34 cellular contexts compared by ENCODE assay signal in the genomic region with DNA sequence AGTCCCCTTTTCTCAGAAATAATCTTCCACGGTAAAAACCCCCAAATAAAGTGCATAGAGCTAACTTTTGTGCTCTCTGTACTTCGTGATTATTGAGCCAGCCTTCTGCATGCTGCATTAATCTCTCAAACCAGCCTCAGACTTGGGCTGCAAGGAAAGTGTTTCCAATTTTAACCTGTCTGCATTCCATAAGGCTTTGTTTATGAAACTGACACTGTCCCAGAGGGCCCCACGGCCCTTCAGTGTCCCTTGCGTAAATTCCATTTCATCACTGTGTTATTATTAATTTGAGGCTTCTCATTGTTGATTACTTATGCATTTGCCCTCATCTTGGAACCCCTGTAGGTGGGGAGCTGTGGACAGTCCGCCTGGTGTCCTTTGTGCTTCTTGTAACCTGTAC. TPM values are rescaled to one million over a fixed set of nuclear protein-coding genes. Genes with fewer than 3 reads are reported as not detected.
"Had no signal": no experiment of that assay in that cellular context is flagged by ENCODE, and none has a peak within 500 bp of the region (broad histone marks: within the 10 kb centered on the region; RNA-seq: fewer than 3 reads in every experiment).

No MANE protein-coding gene starts in this region.

- H3K36me3 ChIP-seq: SJSA1, stomach, thoracic aorta, upper lobe of left lung had no signal

- H3K4me3 ChIP-seq: hepatocyte, SJSA1, skin epidermis, stomach, thoracic aorta, upper lobe of left lung had no signal

- H3K9me3 Mint-ChIP-seq: activated B cell treated with CpG ODN at 0.5 μM for 24 hours; activated naive CD8-positive, alpha-beta T cell treated with anti-CD3 and anti-CD28 coated beads for 36 hours; activated T-cell treated with anti-CD3 and anti-CD28 coated beads, Interleukin-2, amount 50 U/mL, for 4 hours; activated T-helper 2 cell treated with anti-CD3 and anti-CD28 coated beads, Interferon-gamma antibody, Interleukin-2, Interleukin-4, amounts not matched to agents 10 μg/mL and 5 μg/mL and 100 μg/mL, durations not matched to agents 14 hours and 24 hours and 36 hours; memory B cell; naive B cell; stimulated activated memory B cell treated with anti-CD40 and anti-IgM and Interleukin-4, amounts not matched to agents 10 μg/mL and 1 μg/mL and 100 μg/mL, for 72 hours had no signal

- H3K27ac ChIP-seq: hepatocyte, SJSA1, skin epidermis, stomach, thoracic aorta, upper lobe of left lung had no signal

- H3K79me2 ChIP-seq: hepatocyte had no signal

- H3K36me3 Mint-ChIP-seq: activated naive CD8-positive, alpha-beta T cell treated with anti-CD3 and anti-CD28 coated beads for 36 hours; memory B cell; naive B cell; stimulated activated memory B cell treated with anti-CD40 and anti-IgM and Interleukin-4, amounts not matched to agents 10 μg/mL and 1 μg/mL and 100 μg/mL, for 72 hours had no signal

- H3K27ac Mint-ChIP-seq: activated B cell treated with CpG ODN at 0.5 μM for 24 hours; activated CD4-positive, alpha-beta T cell treated with anti-CD3 and anti-CD28 coated beads for 36 hours; activated naive CD8-positive, alpha-beta T cell treated with anti-CD3 and anti-CD28 coated beads for 36 hours; activated T-helper 2 cell treated with anti-CD3 and anti-CD28 coated beads, Interferon-gamma antibody, Interleukin-2, Interleukin-4, amounts not matched to agents 10 μg/mL and 5 μg/mL and 100 μg/mL, durations not matched to agents 14 hours and 24 hours and 36 hours; immature natural killer cell; memory B cell; naive B cell; progenitor cell of endocrine pancreas; stimulated activated memory B cell treated with anti-CD40 and anti-IgM and Interleukin-4, amounts not matched to agents 10 μg/mL and 1 μg/mL and 100 μg/mL, for 72 hours had no signal

- ATAC-seq: activated CD4-positive, alpha-beta T cell treated with anti-CD3 and anti-CD28 coated beads for 36 hours; activated T-cell treated with anti-CD3 and anti-CD28 coated beads, Interleukin-2, amount 50 U/mL, for 4 hours; stimulated activated memory B cell treated with anti-CD40 and anti-IgM and Interleukin-4, amounts not matched to agents 10 μg/mL and 1 μg/mL and 100 μg/mL, for 72 hours had no signal

- H3K4me1 ChIP-seq: SJSA1, stomach, upper lobe of left lung had no signal

- DNase-seq: activated B cell treated with CpG ODN at 0.5 μM for 24 hours; activated CD4-positive, alpha-beta T cell treated with anti-CD3 and anti-CD28 coated beads for 36 hours; activated CD4-positive, alpha-beta T cell treated with anti-CD3 and anti-CD28 coated beads, Interleukin-2, amount 50 U/mL, for 4 hours; activated CD8-positive, alpha-beta memory T cell treated with anti-CD3 and anti-CD28 coated beads, Interleukin-2, amount 50 U/mL, for 48 hours; activated naive CD4-positive, alpha-beta T cell treated with Interleukin-2 at 50 U/mL for 16 hours; activated naive CD8-positive, alpha-beta T cell treated with anti-CD3 and anti-CD28 coated beads for 36 hours; activated T-cell treated with anti-CD3 and anti-CD28 coated beads, Interleukin-2, amount 50 U/mL, for 4 hours; effector CD8-positive, alpha-beta T cell; erythroblast; foreskin fibroblast; immature natural killer cell; kidney glomerular epithelial cell; naive B cell; stimulated activated CD4-positive, alpha-beta T cell treated with anti-CD3 and anti-CD28 coated beads, Interleukin-1b, Interleukin-23, amount 100 ng/mL, for 48 hours; stomach; T-helper 1 cell; T-helper 9 cell; upper lobe of left lung had no signal

- H3K4me2 ChIP-seq: hepatocyte had no signal

- H3K9me3 ChIP-seq: SJSA1, stomach, thoracic aorta, upper lobe of left lung had no signal

- H2AFZ ChIP-seq: hepatocyte had no signal

- H3K4me3 Mint-ChIP-seq: activated B cell treated with CpG ODN at 0.5 μM for 24 hours; activated CD4-positive, alpha-beta T cell treated with anti-CD3 and anti-CD28 coated beads for 36 hours; activated naive CD8-positive, alpha-beta T cell treated with anti-CD3 and anti-CD28 coated beads for 36 hours; activated T-cell treated with anti-CD3 and anti-CD28 coated beads, Interleukin-2, amount 50 U/mL, for 4 hours; immature natural killer cell; memory B cell; naive B cell; neural crest cell; stimulated activated memory B cell treated with anti-CD40 and anti-IgM and Interleukin-4, amounts not matched to agents 10 μg/mL and 1 μg/mL and 100 μg/mL, for 72 hours had no signal

- H3K27me3 ChIP-seq: hepatocyte, SJSA1, upper lobe of left lung had no signal

RNA-seq across cellular contexts. Expression of gene OTOR, which starts 33.9 kb away (rescaled TPM):
- total RNA-seq: activated B cell treated with CpG ODN at 0.5 μM for 24 hours; activated CD4-positive, alpha-beta T cell treated with anti-CD3 and anti-CD28 coated beads for 36 hours; activated CD8-positive, alpha-beta memory T cell treated with anti-CD3 and anti-CD28 coated beads for 36 hours; activated naive CD8-positive, alpha-beta T cell treated with anti-CD3 and anti-CD28 coated beads for 36 hours; activated T-cell treated with anti-CD3 and anti-CD28 coated beads, Interleukin-2, amount 50 U/mL, for 4 hours; activated T-helper 2 cell treated with anti-CD3 and anti-CD28 coated beads, Interferon-gamma antibody, Interleukin-2, Interleukin-4, amounts not matched to agents 10 μg/mL and 5 μg/mL and 100 μg/mL, durations not matched to agents 14 hours and 24 hours and 36 hours; bronchial epithelial cell; cerebellum; fibroblast of lung; glomerular endothelial cell; lower leg skin; neural crest cell; osteocyte; progenitor cell of endocrine pancreas; SJSA1; stomach; thoracic aorta; upper lobe of left lung had no signal
- polyA plus RNA-seq: fibroblast of lung, hepatocyte, immature natural killer cell, stomach had no signal
